Comparison of ENCODE assay signal across 7 cellular contexts in the genomic region with DNA sequence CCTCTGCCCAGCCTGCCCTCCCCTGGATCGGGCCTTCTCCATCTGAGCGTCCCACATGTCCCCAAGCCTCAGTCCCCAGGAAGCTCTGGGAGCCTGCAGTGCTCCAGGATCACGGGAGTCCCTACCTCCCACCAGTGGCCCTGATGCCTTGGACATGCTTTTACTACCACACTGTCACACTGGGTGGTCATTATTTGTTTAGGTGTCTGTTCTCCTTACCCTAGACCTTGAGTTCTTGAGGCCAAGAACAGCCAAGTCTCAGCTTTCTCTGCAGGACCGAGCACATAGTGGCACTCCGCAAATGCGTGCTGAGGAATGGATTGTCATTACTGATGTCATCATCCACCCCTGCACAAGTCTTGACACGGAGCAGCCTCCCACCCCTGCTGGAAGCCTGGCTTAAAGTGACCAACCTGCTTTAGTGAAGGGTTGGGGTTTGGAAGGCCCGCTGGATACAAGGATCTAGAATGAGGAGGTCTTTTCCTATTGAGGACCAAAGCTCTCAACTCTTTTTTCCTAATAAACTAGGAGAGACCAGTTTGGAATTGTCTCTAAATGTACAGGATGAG.
"Had no signal": no experiment of that assay in that cellular context is flagged by ENCODE, and none has a peak within 500 bp of the region (broad histone marks: within the 10 kb centered on the region; RNA-seq: fewer than 3 reads in every experiment).

No MANE protein-coding gene starts in this region.

- H2AFZ ChIP-seq: GM23338 had no signal

- H3K36me3 Mint-ChIP-seq: IgD-negative memory B cell had no signal

- H3K4me1 ChIP-seq: HAP-1 had no signal

- H3K9me3 ChIP-seq: HAP-1 had no signal

- H3K4me3 ChIP-seq: GM23338, HAP-1 had no signal

- H3K4me1 Mint-ChIP-seq: IgD-negative memory B cell had no signal

- ATAC-seq: GM23338, HCT116, HepG2 had no signal

- H3K4me2 ChIP-seq: GM23338 had no signal

- H3K27ac ChIP-seq: HL-60 had no signal

- H3K36me3 ChIP-seq: HAP-1 had no signal

- FAIRE-seq: HepG2 had no signal

- H3K27ac Mint-ChIP-seq: GM23338, IgD-negative memory B cell had no signal

- DNase-seq: KBM-7 had no signal

- H3K9me3 Mint-ChIP-seq: GM23338, IgD-negative memory B cell had no signal

- H3K4me3 Mint-ChIP-seq: GM23338, IgD-negative memory B cell had no signal
